17 cellular contexts compared by ENCODE assay signal in the genomic region with DNA sequence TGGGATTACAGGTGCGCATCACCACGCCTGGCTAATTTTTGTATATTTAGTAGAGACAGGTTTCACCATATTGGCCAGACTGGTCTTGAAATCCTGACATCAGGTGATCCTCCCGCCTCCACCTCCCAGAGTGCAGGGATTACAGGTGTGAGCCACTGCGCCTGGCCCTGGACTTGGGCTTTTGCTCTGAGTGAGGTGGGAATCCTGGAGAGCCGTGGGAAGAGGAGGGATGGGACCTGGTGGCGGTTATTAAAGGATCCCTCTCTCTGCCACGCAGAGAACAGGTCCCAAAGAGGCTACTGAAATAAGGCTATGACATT. TPM values are rescaled to one million over a fixed set of nuclear protein-coding genes. Genes with fewer than 3 reads are reported as not detected.
DNase-seq lines count a peak whose midpoint lies in the region; ATAC-seq and TF ChIP-seq lines count a peak whose summit lies in the region.
"Had no signal": no experiment of that assay in that cellular context is flagged by ENCODE, and none has a peak within 500 bp of the region (broad histone marks: within the 10 kb centered on the region; RNA-seq: fewer than 3 reads in every experiment).

No MANE protein-coding gene starts in this region.

- H3K9ac ChIP-seq in H9 (ENCODE audit: extremely low read depth, insufficient read length, low read length), result no peak overlapping the region

- intact Hi-C loops in left colon (cut with DNase I, micrococcal nuclease), result no loop called here

- no peak overlapping the region for H4K91ac ChIP-seq in H9 (ENCODE audit: insufficient read length, low read depth, low read length)

- no peak overlapping the region for H2AFZ ChIP-seq in H9 (ENCODE audit: low read length)
- H2AFZ ChIP-seq: PC-9 had no signal

- no peak overlapping the region for H3T11ph ChIP-seq in H9 (ENCODE audit: low read length)

- H3K4me3 Mint-ChIP-seq in activated T-cell treated with anti-CD3 and anti-CD28 coated beads, Interleukin-2, amount 50 U/mL, for 4 hours, result peak overlapping the region; percentile 90
- peak overlapping the region; percentile 8 to 86; a peak in 3 of 5 replicates for H3K4me3 Mint-ChIP-seq in H9
- peak overlapping the region; percentile 82 to 88 for H3K4me3 Mint-ChIP-seq in effector memory CD8-positive, alpha-beta T cell
- peak overlapping the region; percentile 84 for H3K4me3 Mint-ChIP-seq in stimulated activated effector memory CD8-positive, alpha-beta T cell treated with anti-CD3 and anti-CD28 coated beads, Interleukin-12 subunit alpha, Interleukin-12 subunit beta, amount 100 ng/mL, for 72 hours

- WGBS in H9 (ENCODE audit: extremely low coverage, insufficient read length, low lambda C conversion rate), result no CpG with 5 or more reads among the region's 7 CpGs

- peaks cover 33% of the 10 kb centered on the region for H3K4me1 Mint-ChIP-seq in activated T-cell treated with anti-CD3 and anti-CD28 coated beads, Interleukin-2, amount 50 U/mL, for 4 hours (ENCODE audit: low read depth)
- peaks cover 7 to 14% of the 10 kb centered on the region in 2 experiments; a peak in 3 of 4 replicates for H3K4me1 Mint-ChIP-seq in H9
- H3K4me1 Mint-ChIP-seq in effector memory CD8-positive, alpha-beta T cell (ENCODE audit: low read depth in 2 of 2), result peaks cover 20 to 27% of the 10 kb centered on the region in 2 donors
- H3K4me1 Mint-ChIP-seq in stimulated activated effector memory CD8-positive, alpha-beta T cell treated with anti-CD3 and anti-CD28 coated beads, Interleukin-12 subunit alpha, Interleukin-12 subunit beta, amount 100 ng/mL, for 72 hours, result peaks cover 22% of the 10 kb centered on the region

- no peaks in the 10 kb centered on the region for H4K20me1 ChIP-seq in H9 (ENCODE audit: control insufficient read depth, insufficient read depth, insufficient read length)

- no peaks in the 10 kb centered on the region for H3K36me3 Mint-ChIP-seq in activated T-cell treated with anti-CD3 and anti-CD28 coated beads, Interleukin-2, amount 50 U/mL, for 4 hours (ENCODE audit: insufficient read depth)
- peaks cover 2 to 15% (median 14%) of the 10 kb centered on the region in 3 experiments; a peak in 6 of 7 replicates for H3K36me3 Mint-ChIP-seq in H9 (ENCODE audit: insufficient read depth in 1 of 3, low read depth in 3 of 3)
- peaks cover 28% of the 10 kb centered on the region for H3K36me3 Mint-ChIP-seq in effector memory CD8-positive, alpha-beta T cell (ENCODE audit: insufficient read depth)
- peaks cover 28% of the 10 kb centered on the region for H3K36me3 Mint-ChIP-seq in stimulated activated effector memory CD8-positive, alpha-beta T cell treated with anti-CD3 and anti-CD28 coated beads, Interleukin-12 subunit alpha, Interleukin-12 subunit beta, amount 100 ng/mL, for 72 hours

- H3K27me3 Mint-ChIP-seq in activated T-cell treated with anti-CD3 and anti-CD28 coated beads, Interleukin-2, amount 50 U/mL, for 4 hours (ENCODE audit: low read depth), result no peaks in the 10 kb centered on the region
- H3K27me3 Mint-ChIP-seq in H9 (ENCODE audit: low read depth), result peaks cover 3% of the 10 kb centered on the region
- no peaks in the 10 kb centered on the region for H3K27me3 Mint-ChIP-seq in effector memory CD8-positive, alpha-beta T cell

- no peak overlapping the region for H4K8ac ChIP-seq in H9 (replicated peaks; ENCODE audit: insufficient read length, low read depth, low read length)

- no peak overlapping the region for H2BK20ac ChIP-seq in H9 (ENCODE audit: low read depth, low read length, poor library complexity, severe bottlenecking)

- H3K18ac ChIP-seq in H9 (ENCODE audit: insufficient read length, low read depth, low read length), result no peak overlapping the region

- H3K9me3 ChIP-seq in H9 (ENCODE audit: control insufficient read depth, low read depth, low read length), result no peaks in the 10 kb centered on the region
- H3K9me3 ChIP-seq: adrenal gland, left lung, vagina had no signal

- no peak for ATAC-seq in activated T-cell treated with anti-CD3 and anti-CD28 coated beads, Interleukin-2, amount 50 U/mL, for 4 hours
- no peak for ATAC-seq in effector memory CD8-positive, alpha-beta T cell (replicated peaks)
- ATAC-seq in stimulated activated effector memory CD8-positive, alpha-beta T cell treated with anti-CD3 and anti-CD28 coated beads, Interleukin-12 subunit alpha, Interleukin-12 subunit beta, amount 100 ng/mL, for 72 hours, result no peak
- ATAC-seq in left colon, result no peak
- ATAC-seq: left lung had no signal

- H2BK15ac ChIP-seq in H9 (ENCODE audit: low read depth, low read length), result no peak overlapping the region

- H2BK120ac ChIP-seq in H9 (ENCODE audit: low read depth, low read length, poor library complexity, severe bottlenecking), result no peak overlapping the region

- H2AK5ac ChIP-seq in H9 (ENCODE audit: insufficient read length, low read length), result no peak overlapping the region

- no peak overlapping the region for H2BK5ac ChIP-seq in H9 (ENCODE audit: insufficient read length, low read length)

- H3K27me3 ChIP-seq in H9 (ENCODE audit: insufficient read depth, low read length), result no peaks in the 10 kb centered on the region
- H3K27me3 ChIP-seq: adrenal gland, left lung, vagina had no signal

- H4K5ac ChIP-seq in H9 (ENCODE audit: insufficient read length, low read depth, low read length), result no peak overlapping the region

- H3K79me2 ChIP-seq in H9 (ENCODE audit: insufficient read depth, low read length), result no peaks in the 10 kb centered on the region

- H3K4me1 ChIP-seq in H9 (ENCODE audit: insufficient read depth, low read length), result no peaks in the 10 kb centered on the region

- H3K4ac ChIP-seq in H9 (ENCODE audit: low read depth, low read length), result no peak overlapping the region

- H3K79me1 ChIP-seq in H9 (ENCODE audit: insufficient read depth, low read depth, low read length, poor library complexity, severe bottlenecking), result no peaks in the 10 kb centered on the region

- H3K9me3 Mint-ChIP-seq in activated T-cell treated with anti-CD3 and anti-CD28 coated beads, Interleukin-2, amount 50 U/mL, for 4 hours, result no peaks in the 10 kb centered on the region
- H3K9me3 Mint-ChIP-seq in H9, result no peaks in the 10 kb centered on the region
- no peaks in the 10 kb centered on the region for H3K9me3 Mint-ChIP-seq in effector memory CD8-positive, alpha-beta T cell
- no peaks in the 10 kb centered on the region for H3K9me3 Mint-ChIP-seq in stimulated activated effector memory CD8-positive, alpha-beta T cell treated with anti-CD3 and anti-CD28 coated beads, Interleukin-12 subunit alpha, Interleukin-12 subunit beta, amount 100 ng/mL, for 72 hours

- no peak overlapping the region for H3K27ac Mint-ChIP-seq in H9
- H3K27ac Mint-ChIP-seq in effector memory CD8-positive, alpha-beta T cell, result peak overlapping the region; percentile 72 to 91
- peak overlapping the region; percentile 96 for H3K27ac Mint-ChIP-seq in stimulated activated effector memory CD8-positive, alpha-beta T cell treated with anti-CD3 and anti-CD28 coated beads, Interleukin-12 subunit alpha, Interleukin-12 subunit beta, amount 100 ng/mL, for 72 hours

- no peak overlapping the region for H3K23ac ChIP-seq in H9 (ENCODE audit: insufficient read length, low read depth, low read length)

- DNase-seq in activated T-cell treated with anti-CD3 and anti-CD28 coated beads, Interleukin-2, amount 50 U/mL, for 4 hours, result no peak
- DNase-seq in activated T-cell treated with anti-CD3 and anti-CD28 coated beads for 4 hours (no peak), H9 (no peak), NCI-H1694 treated with DMSO at 0.1 percent for 48 hours (lab: John Stamatoyannopoulos, UW) (no peak), left colon (no peak), NCI-H2196 treated with DMSO at 0.1 percent for 48 hours (lab: John Stamatoyannopoulos, UW; ENCODE audit: unreplicated experiment) (no peak)
- DNase-seq in effector memory CD8-positive, alpha-beta T cell, result no peak
- DNase-seq in stimulated activated effector memory CD8-positive, alpha-beta T cell treated with anti-CD3 and anti-CD28 coated beads, Interleukin-12 subunit alpha, Interleukin-12 subunit beta, amount 100 ng/mL, for 72 hours (ENCODE audit: low spot score in 2 of 2), result no peak
- DNase-seq: ACHN; adrenal gland; caudate nucleus; left lung; NCI-H2029; NCI-H526; PC-9; stimulated activated naive CD4-positive, alpha-beta T cell had no signal

- H3K56ac ChIP-seq in H9 (ENCODE audit: insufficient read length, low read depth, low read length), result no peak overlapping the region

- no peak overlapping the region for H3K27ac ChIP-seq in H9 (ENCODE audit: insufficient read length, low read depth, low read length)
- H3K27ac ChIP-seq: PC-9 had no signal

- TF ChIP-seq CTCF in H9 (conservative IDR thresholded peaks at IDR 0.05), result no peak

- H2BK12ac ChIP-seq in H9 (ENCODE audit: insufficient read length, low read depth, low read length), result no peak overlapping the region

- no peaks in the 10 kb centered on the region for H3K23me2 ChIP-seq in H9 (ENCODE audit: insufficient read length, low read depth, low read length, poor library complexity, severe bottlenecking)

- no peak overlapping the region for H3K14ac ChIP-seq in H9 (ENCODE audit: insufficient read depth, low read length)

- no peak overlapping the region for H3K4me2 ChIP-seq in H9 (ENCODE audit: insufficient read depth, insufficient read length, low read length)
- H3K4me2 ChIP-seq: PC-9 had no signal

RNA-seq across cellular contexts. Expression of gene TLE5, which starts 1.7 kb away (rescaled TPM):
- total RNA-seq in activated T-cell treated with anti-CD3 and anti-CD28 coated beads, Interleukin-2, amount 50 U/mL, for 4 hours, result 100 to 1,000 TPM; 232 to 275 (median 258) TPM
- total RNA-seq in H9 (2021) (218 and 221 TPM in 2 replicates), left colon (100 to 1,000 TPM; 427 to 487 TPM)

RNA-seq across cellular contexts. Expression of gene GNA11, which starts 30.2 kb away (rescaled TPM):
- total RNA-seq in activated T-cell treated with anti-CD3 and anti-CD28 coated beads, Interleukin-2, amount 50 U/mL, for 4 hours, result 10 to 100 TPM in 2 of 3 donors, 1 to 10 TPM in 1; 8.0 to 13.5 (median 11.0) TPM
- total RNA-seq in H9 (2021) (23.1 and 24.0 TPM in 2 replicates), left colon (100 to 1,000 TPM; 215 to 248 TPM)

RNA-seq across cellular contexts. Expression of gene TLE2, which starts 34.9 kb away (rescaled TPM):
- 1 to 10 TPM; 4.8 to 5.9 (median 5.7) TPM for total RNA-seq in activated T-cell treated with anti-CD3 and anti-CD28 coated beads, Interleukin-2, amount 50 U/mL, for 4 hours
- total RNA-seq in H9 (2021), result 3.1 and 4.2 TPM in 2 replicates
- 10 to 100 TPM; 32.9 to 47.9 TPM for total RNA-seq in left colon

Comparison
In these comparisons a context has a peak if more than half of its experiments do, and no peak if none do; other contexts are left out.
1. H3K27ac Mint-ChIP-seq: peak in effector memory CD8-positive, alpha-beta T cell (2 of 2) and stimulated activated effector memory CD8-positive, alpha-beta T cell treated with anti-CD3 and anti-CD28 coated beads, Interleukin-12 subunit alpha, Interleukin-12 subunit beta, amount 100 ng/mL, for 72 hours (single experiment); none in H9 (0 of 3).
2. Peak in every context shown above with its lines, with median percentiles within 50 percentile points of each other: H3K4me3 Mint-ChIP-seq.